18 cellular contexts compared by ENCODE assay signal in the genomic region with DNA sequence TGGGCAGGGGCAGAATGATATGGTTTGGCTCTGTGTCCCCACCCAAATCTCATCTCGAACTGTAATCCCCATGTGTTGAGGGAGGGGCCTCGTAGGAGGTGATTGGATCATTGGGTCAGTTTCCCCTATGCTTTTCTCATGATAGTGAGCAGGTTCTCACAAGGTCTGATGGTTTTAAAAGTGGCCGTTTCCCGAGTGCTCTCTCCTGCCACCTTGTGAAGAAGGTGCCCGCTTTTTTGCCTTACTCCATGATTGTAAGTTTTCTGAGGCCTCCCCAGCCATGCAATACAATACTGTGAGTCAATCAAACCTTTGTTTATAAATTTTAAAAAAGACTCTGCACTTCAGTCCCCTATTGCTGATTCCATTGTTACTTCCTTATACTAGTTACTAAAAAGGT.
A peak's percentile ranks its signal among the peaks of the same experiment; 100 is the strongest.
DNase-seq lines count a peak whose midpoint lies in the region; ATAC-seq, FAIRE-seq and TF ChIP-seq lines count a peak whose summit lies in the region.
"Had no signal": no experiment of that assay in that cellular context is flagged by ENCODE, and none has a peak within 500 bp of the region (broad histone marks: within the 10 kb centered on the region; RNA-seq: fewer than 3 reads in every experiment).

No MANE protein-coding gene starts in this region.

- H3K9me3 ChIP-seq in HepG2 (ENCODE audit: low read length) (no peaks in the 10 kb centered on the region), right lobe of liver (no peaks in the 10 kb centered on the region)
- H3K9me3 ChIP-seq: BLaER1 treated with 17β-estradiol and CSF1 and Interleukin-3, amounts not matched to agents 10 nM and 100 nM had no signal

- no peak for FAIRE-seq in HepG2 (lab: Jason Lieb, UNC)

- no peak overlapping the region for H3K4me2 ChIP-seq in HepG2 (ENCODE audit: low read depth, low read length)
- H3K4me2 ChIP-seq: BLaER1 treated with 17β-estradiol and CSF1 and Interleukin-3, amounts not matched to agents 10 nM and 100 nM had no signal

- intact Hi-C loops in HepG2 (cut with micrococcal nuclease; ENCODE audit: unreplicated experiment), result no loop called here
- intact Hi-C loops in right lobe of liver (cut with DNase I), result no loop called here

- peaks cover 26% of the 10 kb centered on the region for H3K36me3 Mint-ChIP-seq in WTC11

- 0 out of 2 replicates have a peak, but pooled peaks have one; percentile 6 for TF ChIP-seq CTCF in HepG2 (CRISPR knock-in tag; IDR thresholded peaks at IDR 0.05)
- no peak for TF ChIP-seq CTCF in right lobe of liver (IDR thresholded peaks at IDR 0.05)
- no peak for TF ChIP-seq CTCF in WTC11 (IDR thresholded peaks at IDR 0.05)

- POLR2A ChIA-PET in HepG2 (lab: Yijun Ruan, JAX) (no interaction called here), WTC11 (lab: Charles Lee) (no interaction called here)

- H2AFZ ChIP-seq in HepG2 (ENCODE audit: low read length), result no peak overlapping the region

- H3K36me3 ChIP-seq in HepG2 (replicated peaks in 1 of 2; ENCODE audit: control insufficient read depth in 1 of 2, insufficient read depth in 2 of 2, low read length in 2 of 2) (peaks cover 11 to 69% of the 10 kb centered on the region in 2 experiments), right lobe of liver (peaks cover 0 to 4% (median 0%) of the 10 kb centered on the region in 4 donors)

- WGBS in HepG2 (ENCODE audit: low lambda C conversion rate), result 96% methylated on average over 5 of the region's 5 CpGs
- WGBS in right lobe of liver (ENCODE audit: insufficient coverage, low coverage, low lambda C conversion rate, missing lambda C conversion rate), result 89% methylated on average over 3 of the region's 5 CpGs

- no peaks in the 10 kb centered on the region for H3K9me3 Mint-ChIP-seq in WTC11
- H3K9me3 Mint-ChIP-seq: CD8-positive, alpha-beta T cell had no signal

- no peaks in the 10 kb centered on the region for H3K27me3 Mint-ChIP-seq in WTC11 (ENCODE audit: low read depth)

- H3K27ac Mint-ChIP-seq in WTC11, result peak overlapping the region; percentile 70; the same call in 1 of the 2 replicates
- H3K27ac Mint-ChIP-seq: CD8-positive, alpha-beta T cell had no signal

- H3K4me1 ChIP-seq in HepG2 (ENCODE audit: insufficient read depth, low read length) (no peaks in the 10 kb centered on the region), right lobe of liver (no peaks in the 10 kb centered on the region)
- H3K4me1 ChIP-seq: BLaER1 treated with 17β-estradiol and CSF1 and Interleukin-3, amounts not matched to agents 10 nM and 100 nM had no signal

- no peaks in the 10 kb centered on the region for H3K27me3 ChIP-seq in HepG2 (ENCODE audit: control insufficient read depth in 1 of 2, insufficient read depth in 2 of 2, low read length in 2 of 2)
- H3K27me3 ChIP-seq in right lobe of liver, result no peaks in the 10 kb centered on the region
- H3K27me3 ChIP-seq: BLaER1 treated with 17β-estradiol and CSF1 and Interleukin-3, amounts not matched to agents 10 nM and 100 nM had no signal

- H3K4me3 ChIP-seq in HepG2 (replicated peaks in 1 of 3; ENCODE audit: insufficient read depth in 1 of 3, low read depth in 2 of 3, low read length in 3 of 3), result no peak overlapping the region
- H3K4me3 ChIP-seq in right lobe of liver, result no peak overlapping the region
- H3K4me3 ChIP-seq: BLaER1 treated with 17β-estradiol and CSF1 and Interleukin-3, amounts not matched to agents 10 nM and 100 nM; SK-N-MC had no signal

- TF ChIP-seq POLR2A in HepG2 (IDR thresholded peaks at IDR 0.05; ENCODE audit: insufficient read depth in 1 of 2, low read depth in 2 of 2, low read length in 2 of 2) (no peak), right lobe of liver (IDR thresholded peaks at IDR 0.05) (no peak)

- peaks cover 14% of the 10 kb centered on the region; the same call in 1 of the 2 replicates for H3K4me1 Mint-ChIP-seq in WTC11

- TF ChIP-seq RAD21 in HepG2 (CRISPR knock-in tag; IDR thresholded peaks at IDR 0.05), result no peak

- CTCF ChIA-PET in HepG2 (lab: Yijun Ruan, JAX; ENCODE audit: low intra/inter-chr PET ratio, low total read pairs) (no interaction called here), WTC11 (lab: Charles Lee) (no interaction called here)

- TF ChIP-seq EP300 in HepG2 (IDR thresholded peaks at IDR 0.05; ENCODE audit: low read depth in 2 of 2, low read length in 2 of 2), result no peak
- TF ChIP-seq EP300 in HepG2 (CRISPR knock-in tag; IDR thresholded peaks at IDR 0.05; ENCODE audit: borderline replicate concordance), result no peak

- ATAC-seq in HepG2, result no peak
- ATAC-seq in right lobe of liver, result no peak
- peak; percentile 79 for ATAC-seq in WTC11
- ATAC-seq: CD8-positive, alpha-beta T cell had no signal

- no peaks in the 10 kb centered on the region; the same call in 1 of the 2 replicates for H4K20me1 ChIP-seq in HepG2 (ENCODE audit: insufficient read depth, low read length)
- H4K20me1 ChIP-seq: BLaER1 treated with 17β-estradiol and CSF1 and Interleukin-3, amounts not matched to agents 10 nM and 100 nM had no signal

- no peak for DNase-seq in HepG2 (ENCODE audit: low spot score)
- DNase-seq in right lobe of liver, result no peak
- no peak for DNase-seq in WTC11 (ENCODE audit: low spot score)
- peak; percentile 11 for DNase-seq in iPS DF 4.7 (ENCODE audit: extremely low read depth, low spot score)
- DNase-seq in amniotic stem cell (lab: John Stamatoyannopoulos, UW), result no peak
- DNase-seq in medulla oblongata (ENCODE audit: extremely low spot score), result no peak
- no peak for DNase-seq in cerebellar nuclear complex (lab: John Stamatoyannopoulos, UW)
- DNase-seq: CD8-positive, alpha-beta T cell; DMS79; H7; NCI-H1092 treated with DMSO at 0.1 percent for 48 hours; NCI-H2107; NCI-H510A; NCI-H748 treated with DMSO at 0.1 percent for 48 hours; NK-92 treated with Interleukin-12 subunit alpha and Interleukin-12 subunit beta, amount 100 ng/mL, for 24 hours; SHP77 had no signal

- BruUV-seq in HepG2 (replicated peaks; lab: Mats Ljungman, UMichigan), result no TSS peak

- H3K79me2 ChIP-seq in HepG2 (ENCODE audit: insufficient read depth, low read length), result no peaks in the 10 kb centered on the region

- H3K27ac ChIP-seq in HepG2 (ENCODE audit: extremely low read length, insufficient read depth, low read length) (no peak overlapping the region), right lobe of liver (no peak overlapping the region)
- H3K27ac ChIP-seq: BLaER1 treated with 17β-estradiol and CSF1 and Interleukin-3, amounts not matched to agents 10 nM and 100 nM; SK-N-MC had no signal

- in situ Hi-C loops in HepG2 (cut with HindIII; ENCODE audit: extremely low pct_ligation_motif_present, low pct_unique_long_range_greater_than_20kb), result no loop called here

- H3K4me3 Mint-ChIP-seq in WTC11, result no peak overlapping the region
- H3K4me3 Mint-ChIP-seq: CD8-positive, alpha-beta T cell had no signal

- H3K9ac ChIP-seq in HepG2 (ENCODE audit: insufficient read depth, low read depth, low read length), result no peak overlapping the region
- H3K9ac ChIP-seq: BLaER1 treated with 17β-estradiol and CSF1 and Interleukin-3, amounts not matched to agents 10 nM and 100 nM had no signal

TF ChIP-seq in HepG2, 621 proteins besides CTCF, POLR2A, EP300 and RAD21:
- TF ChIP-seq, protein P1, sequence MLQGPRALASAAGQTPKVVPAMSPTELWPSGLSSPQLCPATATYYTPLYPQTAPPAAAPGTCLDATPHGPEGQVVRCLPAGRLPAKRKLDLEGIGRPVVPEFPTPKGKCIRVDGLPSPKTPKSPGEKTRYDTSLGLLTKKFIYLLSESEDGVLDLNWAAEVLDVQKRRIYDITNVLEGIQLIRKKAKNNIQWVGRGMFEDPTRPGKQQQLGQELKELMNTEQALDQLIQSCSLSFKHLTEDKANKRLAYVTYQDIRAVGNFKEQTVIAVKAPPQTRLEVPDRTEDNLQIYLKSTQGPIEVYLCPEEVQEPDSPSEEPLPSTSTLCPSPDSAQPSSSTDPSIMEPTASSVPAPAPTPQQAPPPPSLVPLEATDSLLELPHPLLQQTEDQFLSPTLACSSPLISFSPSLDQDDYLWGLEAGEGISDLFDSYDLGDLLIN (CRISPR knock-in tag; IDR thresholded peaks at IDR 0.05; ENCODE audit: borderline replicate concordance), result no peak
- TF ChIP-seq, protein P2, sequence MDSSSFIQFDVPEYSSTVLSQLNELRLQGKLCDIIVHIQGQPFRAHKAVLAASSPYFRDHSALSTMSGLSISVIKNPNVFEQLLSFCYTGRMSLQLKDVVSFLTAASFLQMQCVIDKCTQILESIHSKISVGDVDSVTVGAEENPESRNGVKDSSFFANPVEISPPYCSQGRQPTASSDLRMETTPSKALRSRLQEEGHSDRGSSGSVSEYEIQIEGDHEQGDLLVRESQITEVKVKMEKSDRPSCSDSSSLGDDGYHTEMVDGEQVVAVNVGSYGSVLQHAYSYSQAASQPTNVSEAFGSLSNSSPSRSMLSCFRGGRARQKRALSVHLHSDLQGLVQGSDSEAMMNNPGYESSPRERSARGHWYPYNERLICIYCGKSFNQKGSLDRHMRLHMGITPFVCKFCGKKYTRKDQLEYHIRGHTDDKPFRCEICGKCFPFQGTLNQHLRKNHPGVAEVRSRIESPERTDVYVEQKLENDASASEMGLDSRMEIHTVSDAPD (CRISPR knock-in tag; IDR thresholded peaks at IDR 0.05), result no peak
- TF ChIP-seq NKX3-1 (CRISPR knock-in tag; IDR thresholded peaks at IDR 0.05) (no peak), ZMYM4 (CRISPR knock-in tag; IDR thresholded peaks at IDR 0.05) (0 out of 2 replicates have a peak, but pooled peaks have one; percentile 15)

TF ChIP-seq in WTC11, 78 proteins besides CTCF, POLR2A, EP300 and RAD21 (continues in another document):
- no peak for TF ChIP-seq CREM (CRISPR knock-in tag; IDR thresholded peaks at IDR 0.05)
- TF ChIP-seq, protein P3, sequence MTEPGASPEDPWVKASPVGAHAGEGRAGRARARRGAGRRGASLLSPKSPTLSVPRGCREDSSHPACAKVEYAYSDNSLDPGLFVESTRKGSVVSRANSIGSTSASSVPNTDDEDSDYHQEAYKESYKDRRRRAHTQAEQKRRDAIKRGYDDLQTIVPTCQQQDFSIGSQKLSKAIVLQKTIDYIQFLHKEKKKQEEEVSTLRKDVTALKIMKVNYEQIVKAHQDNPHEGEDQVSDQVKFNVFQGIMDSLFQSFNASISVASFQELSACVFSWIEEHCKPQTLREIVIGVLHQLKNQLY (CRISPR knock-in tag; IDR thresholded peaks at IDR 0.05), result no peak
- no peak for TF ChIP-seq CREB1 (CRISPR knock-in tag; IDR thresholded peaks at IDR 0.05)
- TF ChIP-seq TEAD1 (CRISPR knock-in tag; IDR thresholded peaks at IDR 0.05), result no peak
- no peak for TF ChIP-seq FOXJ3 (CRISPR knock-in tag; IDR thresholded peaks at IDR 0.05; ENCODE audit: borderline replicate concordance)
- TF ChIP-seq MYBL2 (CRISPR knock-in tag; IDR thresholded peaks at IDR 0.05), result no peak
